1 cellular context compared by ENCODE assay signal in the genomic region with DNA sequence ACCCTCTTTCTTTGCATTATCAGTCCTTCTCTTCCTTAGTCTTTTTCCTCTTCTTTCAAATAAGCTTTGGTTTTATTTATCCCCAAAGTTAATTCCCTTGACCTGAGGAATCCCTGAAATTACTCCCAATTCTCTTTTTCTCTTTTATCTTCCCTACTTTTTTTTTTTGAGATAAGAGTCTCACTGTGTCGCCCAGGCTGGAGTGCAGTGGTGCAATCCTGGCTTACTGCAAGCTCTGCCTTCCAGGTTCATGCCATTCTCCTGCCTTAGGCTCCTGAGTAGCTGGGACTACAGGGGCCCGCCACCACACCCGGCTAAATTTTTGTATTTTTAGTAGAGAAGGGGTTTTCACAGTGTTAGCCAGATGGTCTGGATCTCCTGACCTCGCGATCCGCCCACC.
A peak's percentile ranks its signal among the peaks of the same experiment; 100 is the strongest.
TF ChIP-seq lines count a peak whose summit lies in the region.

No MANE protein-coding gene starts in this region.

TF ChIP-seq in HepG2, 621 proteins besides CTCF, POLR2A, EP300 and RAD21:
- TF ChIP-seq SOX6 (IDR thresholded peaks at IDR 0.05) (no peak), SOX6 (CRISPR knock-in tag; IDR thresholded peaks at IDR 0.05) (no peak), ZNF121 (CRISPR knock-in tag; IDR thresholded peaks at IDR 0.05) (peak; percentile 27; the same call in 1 of the 2 replicates)
